ENCODE assay signal across 1 cellular context in the genomic region with DNA sequence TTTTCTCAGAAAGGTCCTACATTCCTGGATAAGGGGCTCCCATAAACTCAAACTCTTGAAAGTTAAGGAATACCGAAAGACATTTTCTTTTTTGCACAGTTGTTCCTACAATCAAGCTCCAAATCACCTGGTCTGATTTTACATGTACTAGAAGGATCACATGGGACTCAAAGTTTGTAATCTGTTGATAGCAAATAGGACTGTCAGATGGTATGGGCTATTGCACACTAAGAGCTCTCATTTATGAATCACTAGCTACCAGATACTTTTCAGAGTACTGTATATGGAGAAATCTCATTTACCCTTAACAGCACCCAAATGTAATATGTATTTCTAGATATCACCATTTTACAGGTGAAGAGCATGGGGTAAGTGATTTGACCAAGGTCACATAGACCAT.
TF ChIP-seq lines count a peak whose summit lies in the region.

No MANE protein-coding gene starts in this region.

TF ChIP-seq in IMR-90, 13 proteins besides CTCF, POLR2A, EP300 and RAD21:
- 0 out of 2 replicates have a peak, but pooled peaks have one; percentile 9 for TF ChIP-seq CEBPB (IDR thresholded peaks at IDR 0.05; ENCODE audit: low read depth, low read length)
- no peak for TF ChIP-seq MAFK (IDR thresholded peaks at IDR 0.05; ENCODE audit: low read depth, low read length)
TF ChIP-seq in IMR-90: peak in this region for 1.
